1 cellular context compared by ENCODE assay signal in the genomic region with DNA sequence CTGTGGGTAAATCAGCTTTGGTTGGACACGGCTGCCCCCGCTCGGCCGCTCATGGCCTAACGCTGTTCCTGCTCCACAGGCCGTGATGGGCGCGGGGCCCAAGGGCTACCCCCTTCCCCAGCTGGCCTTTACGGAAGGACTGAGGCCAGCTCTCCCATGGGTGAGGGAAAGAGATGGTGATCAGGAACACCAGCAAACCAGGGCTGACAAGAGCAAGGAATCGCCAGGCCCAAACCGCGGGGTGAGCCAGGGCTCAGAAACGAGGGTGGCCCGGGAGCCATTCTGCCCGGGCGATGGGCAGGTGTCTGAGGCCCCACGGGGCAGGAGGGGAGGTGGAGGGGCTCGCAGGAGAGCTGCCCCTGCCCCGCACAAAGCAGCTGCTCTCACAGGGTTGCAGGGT.
TF ChIP-seq lines count a peak whose summit lies in the region.

No MANE protein-coding gene starts in this region.

TF ChIP-seq in HepG2, 621 proteins besides CTCF, POLR2A, EP300 and RAD21:
- TF ChIP-seq MXD4 (CRISPR knock-in tag; IDR thresholded peaks at IDR 0.05): no peak
- no peak for TF ChIP-seq HHEX (CRISPR knock-in tag; IDR thresholded peaks at IDR 0.05)
- TF ChIP-seq, protein P1, sequence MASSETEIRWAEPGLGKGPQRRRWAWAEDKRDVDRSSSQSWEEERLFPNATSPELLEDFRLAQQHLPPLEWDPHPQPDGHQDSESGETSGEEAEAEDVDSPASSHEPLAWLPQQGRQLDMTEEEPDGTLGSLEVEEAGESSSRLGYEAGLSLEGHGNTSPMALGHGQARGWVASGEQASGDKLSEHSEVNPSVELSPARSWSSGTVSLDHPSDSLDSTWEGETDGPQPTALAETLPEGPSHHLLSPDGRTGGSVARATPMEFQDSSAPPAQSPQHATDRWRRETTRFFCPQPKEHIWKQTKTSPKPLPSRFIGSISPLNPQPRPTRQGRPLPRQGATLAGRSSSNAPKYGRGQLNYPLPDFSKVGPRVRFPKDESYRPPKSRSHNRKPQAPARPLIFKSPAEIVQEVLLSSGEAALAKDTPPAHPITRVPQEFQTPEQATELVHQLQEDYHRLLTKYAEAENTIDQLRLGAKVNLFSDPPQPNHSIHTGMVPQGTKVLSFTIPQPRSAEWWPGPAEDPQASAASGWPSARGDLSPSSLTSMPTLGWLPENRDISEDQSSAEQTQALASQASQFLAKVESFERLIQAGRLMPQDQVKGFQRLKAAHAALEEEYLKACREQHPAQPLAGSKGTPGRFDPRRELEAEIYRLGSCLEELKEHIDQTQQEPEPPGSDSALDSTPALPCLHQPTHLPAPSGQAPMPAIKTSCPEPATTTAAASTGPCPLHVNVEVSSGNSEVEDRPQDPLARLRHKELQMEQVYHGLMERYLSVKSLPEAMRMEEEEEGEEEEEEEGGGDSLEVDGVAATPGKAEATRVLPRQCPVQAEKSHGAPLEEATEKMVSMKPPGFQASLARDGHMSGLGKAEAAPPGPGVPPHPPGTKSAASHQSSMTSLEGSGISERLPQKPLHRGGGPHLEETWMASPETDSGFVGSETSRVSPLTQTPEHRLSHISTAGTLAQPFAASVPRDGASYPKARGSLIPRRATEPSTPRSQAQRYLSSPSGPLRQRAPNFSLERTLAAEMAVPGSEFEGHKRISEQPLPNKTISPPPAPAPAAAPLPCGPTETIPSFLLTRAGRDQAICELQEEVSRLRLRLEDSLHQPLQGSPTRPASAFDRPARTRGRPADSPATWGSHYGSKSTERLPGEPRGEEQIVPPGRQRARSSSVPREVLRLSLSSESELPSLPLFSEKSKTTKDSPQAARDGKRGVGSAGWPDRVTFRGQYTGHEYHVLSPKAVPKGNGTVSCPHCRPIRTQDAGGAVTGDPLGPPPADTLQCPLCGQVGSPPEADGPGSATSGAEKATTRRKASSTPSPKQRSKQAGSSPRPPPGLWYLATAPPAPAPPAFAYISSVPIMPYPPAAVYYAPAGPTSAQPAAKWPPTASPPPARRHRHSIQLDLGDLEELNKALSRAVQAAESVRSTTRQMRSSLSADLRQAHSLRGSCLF (CRISPR knock-in tag; IDR thresholded peaks at IDR 0.05; ENCODE audit: borderline replicate concordance): no peak
- TF ChIP-seq CREM (IDR thresholded peaks at IDR 0.05): no peak
- no peak for TF ChIP-seq CREM (CRISPR knock-in tag; IDR thresholded peaks at IDR 0.05)
- TF ChIP-seq, protein P2, sequence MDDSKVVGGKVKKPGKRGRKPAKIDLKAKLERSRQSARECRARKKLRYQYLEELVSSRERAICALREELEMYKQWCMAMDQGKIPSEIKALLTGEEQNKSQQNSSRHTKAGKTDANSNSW (CRISPR knock-in tag; IDR thresholded peaks at IDR 0.05; ENCODE audit: borderline replicate concordance): no peak
- TF ChIP-seq, protein P3, sequence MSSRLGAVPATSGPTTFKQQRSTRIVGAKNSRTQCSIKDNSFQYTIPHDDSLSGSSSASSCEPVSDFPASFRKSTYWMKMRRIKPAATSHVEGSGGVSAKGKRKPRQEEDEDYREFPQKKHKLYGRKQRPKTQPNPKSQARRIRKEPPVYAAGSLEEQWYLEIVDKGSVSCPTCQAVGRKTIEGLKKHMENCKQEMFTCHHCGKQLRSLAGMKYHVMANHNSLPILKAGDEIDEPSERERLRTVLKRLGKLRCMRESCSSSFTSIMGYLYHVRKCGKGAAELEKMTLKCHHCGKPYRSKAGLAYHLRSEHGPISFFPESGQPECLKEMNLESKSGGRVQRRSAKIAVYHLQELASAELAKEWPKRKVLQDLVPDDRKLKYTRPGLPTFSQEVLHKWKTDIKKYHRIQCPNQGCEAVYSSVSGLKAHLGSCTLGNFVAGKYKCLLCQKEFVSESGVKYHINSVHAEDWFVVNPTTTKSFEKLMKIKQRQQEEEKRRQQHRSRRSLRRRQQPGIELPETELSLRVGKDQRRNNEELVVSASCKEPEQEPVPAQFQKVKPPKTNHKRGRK (CRISPR knock-in tag; IDR thresholded peaks at IDR 0.05): no peak
- no peak for TF ChIP-seq ZIK1 (CRISPR knock-in tag; IDR thresholded peaks at IDR 0.05; ENCODE audit: borderline replicate concordance, low read depth)
- TF ChIP-seq ZMYM3 (CRISPR knock-in tag; IDR thresholded peaks at IDR 0.05): no peak
- TF ChIP-seq FLYWCH1 (CRISPR knock-in tag; IDR thresholded peaks at IDR 0.05): no peak
- no peak for TF ChIP-seq ZSCAN20 (CRISPR knock-in tag; IDR thresholded peaks at IDR 0.05; ENCODE audit: borderline replicate concordance)
- TF ChIP-seq NFYB (CRISPR knock-in tag; IDR thresholded peaks at IDR 0.05): no peak
- no peak for TF ChIP-seq SP1 (IDR thresholded peaks at IDR 0.05)
- TF ChIP-seq SP1 (CRISPR knock-in tag; IDR thresholded peaks at IDR 0.05): no peak
- TF ChIP-seq, protein P4, sequence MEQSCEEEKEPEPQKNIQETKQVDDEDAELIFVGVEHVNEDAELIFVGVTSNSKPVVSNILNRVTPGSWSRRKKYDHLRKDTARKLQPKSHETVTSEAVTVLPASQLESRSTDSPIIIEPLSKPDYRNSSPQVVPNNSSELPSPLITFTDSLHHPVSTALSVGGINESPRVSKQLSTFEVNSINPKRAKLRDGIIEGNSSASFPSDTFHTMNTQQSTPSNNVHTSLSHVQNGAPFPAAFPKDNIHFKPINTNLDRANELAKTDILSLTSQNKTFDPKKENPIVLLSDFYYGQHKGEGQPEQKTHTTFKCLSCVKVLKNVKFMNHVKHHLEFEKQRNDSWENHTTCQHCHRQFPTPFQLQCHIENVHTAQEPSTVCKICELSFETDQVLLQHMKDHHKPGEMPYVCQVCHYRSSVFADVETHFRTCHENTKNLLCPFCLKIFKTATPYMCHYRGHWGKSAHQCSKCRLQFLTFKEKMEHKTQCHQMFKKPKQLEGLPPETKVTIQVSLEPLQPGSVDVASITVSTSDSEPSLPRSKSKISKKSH (CRISPR knock-in tag; IDR thresholded peaks at IDR 0.05; ENCODE audit: borderline replicate concordance): no peak
- TF ChIP-seq CBX2 (IDR thresholded peaks at IDR 0.05; ENCODE audit: low read depth, low read length): no peak
- TF ChIP-seq CBX2 (CRISPR knock-in tag; IDR thresholded peaks at IDR 0.05; ENCODE audit: low read depth): no peak
- no peak for TF ChIP-seq CEBPB (IDR thresholded peaks at IDR 0.05; ENCODE audit: borderline replicate concordance, low read depth, low read length)
- no peak for TF ChIP-seq PCBP1 (IDR thresholded peaks at IDR 0.05; ENCODE audit: borderline replicate concordance, low read depth, low read length)
- no peak for TF ChIP-seq HOXD1 (CRISPR knock-in tag; IDR thresholded peaks at IDR 0.05)
- TF ChIP-seq ZNF558 (CRISPR knock-in tag; IDR thresholded peaks at IDR 0.05; ENCODE audit: borderline replicate concordance): no peak
